In the genomic region with DNA sequence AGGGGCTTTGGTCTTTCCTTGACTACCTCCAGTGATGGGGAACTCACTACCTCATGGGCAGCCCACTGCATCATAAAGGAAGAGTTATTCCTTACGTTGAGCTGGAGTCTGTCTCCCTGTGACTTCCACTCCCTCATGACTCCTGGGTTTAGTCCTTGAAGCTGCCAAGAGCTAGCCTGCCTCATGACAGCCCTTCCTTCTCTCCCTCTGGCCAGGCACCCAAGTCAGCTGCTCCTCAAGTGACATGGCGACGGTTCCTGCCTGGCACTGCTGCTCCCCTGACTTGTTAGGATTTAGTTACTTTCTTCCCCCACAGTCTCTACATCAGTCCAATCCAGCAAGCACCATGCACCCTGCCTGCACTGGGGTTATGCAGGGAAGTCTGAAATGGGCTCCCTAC, we compare ENCODE assay signal across 28 cellular contexts.
"Had no signal": no experiment of that assay in that cellular context is flagged by ENCODE, and none has a peak within 500 bp of the region (broad histone marks: within the 10 kb centered on the region; RNA-seq: fewer than 3 reads in every experiment).

No MANE protein-coding gene starts in this region.

- H3K36me3 Mint-ChIP-seq: mesothelial cell of epicardium; naive B cell; natural killer cell; stimulated activated naive B cell treated with anti-CD40 and anti-IgM and Interleukin-4, amounts not matched to agents 10 μg/mL and 1 μg/mL and 100 μg/mL, for 72 hours; type B pancreatic cell had no signal

- H3K27me3 ChIP-seq: pancreas, right atrium auricular region, right lobe of liver, uterus had no signal

- H3K4me2 ChIP-seq: smooth muscle cell had no signal

- H3K9me3 Mint-ChIP-seq: immature natural killer cell; mesothelial cell of epicardium; natural killer cell; nephron progenitor cell; stimulated activated naive B cell treated with anti-CD40 and anti-IgM and Interleukin-4, amounts not matched to agents 10 μg/mL and 1 μg/mL and 100 μg/mL, for 72 hours; type B pancreatic cell had no signal

- H3K36me3 ChIP-seq: left lung, lower lobe of right lung, pancreas, right atrium auricular region, right lobe of liver, stomach, suprapubic skin, thoracic aorta, tibial artery, uterus had no signal

- H3K4me1 ChIP-seq: left lung, lower lobe of right lung, pancreas, psoas muscle, right atrium auricular region, right lobe of liver, stomach, suprapubic skin, tibial artery, uterus had no signal

- H3K4me3 Mint-ChIP-seq: immature natural killer cell; mesothelial cell of epicardium; naive B cell; natural killer cell; nephron progenitor cell; stimulated activated naive B cell treated with anti-CD40 and anti-IgM and Interleukin-4, amounts not matched to agents 10 μg/mL and 1 μg/mL and 100 μg/mL, for 72 hours; type B pancreatic cell had no signal

- H3K4me3 ChIP-seq: left lung, lower lobe of right lung, pancreas, psoas muscle, right atrium auricular region, right lobe of liver, smooth muscle cell, stomach, suprapubic skin, thoracic aorta, tibial artery, uterus had no signal

- H3K4me1 Mint-ChIP-seq: naive B cell had no signal

- DNase-seq: immature natural killer cell; kidney; left colon; left lung; lower lobe of right lung; mammary epithelial cell; mesendoderm; naive B cell; natural killer cell; nephron progenitor cell; pancreas; psoas muscle; right lobe of liver; stimulated activated CD4-positive, alpha-beta T cell treated with anti-CD3 and anti-CD28 coated beads, Interleukin-12 subunit alpha, Interleukin-12 subunit beta, amount 100 ng/mL, for 4 hours; stimulated activated CD4-positive, alpha-beta T cell treated with anti-CD3 and anti-CD28 coated beads, Interleukin-15, amount 100 ng/mL, for 24 hours; stimulated activated CD4-positive, alpha-beta T cell treated with anti-CD3 and anti-CD28 coated beads, Interleukin-2, amount 100 ng/mL, for 24 hours; stimulated activated CD4-positive, alpha-beta T cell treated with anti-CD3 and anti-CD28 coated beads, Interleukin-4, amount 100 ng/mL, for 1 hour; stimulated activated naive B cell treated with anti-CD40 and anti-IgM and Interleukin-4, amounts not matched to agents 10 μg/mL and 1 μg/mL and 100 μg/mL, for 72 hours; stimulated activated naive CD8-positive, alpha-beta T cell treated with anti-CD3 and anti-CD28 coated beads, Interleukin-15, Interleukin-2, amounts not matched to agents 100 U/mL and 50 U/mL, for 24 hours; stomach; tibial artery; uterus had no signal

- H3K27ac Mint-ChIP-seq: mesothelial cell of epicardium; naive B cell; natural killer cell; nephron progenitor cell; stimulated activated naive B cell treated with anti-CD40 and anti-IgM and Interleukin-4, amounts not matched to agents 10 μg/mL and 1 μg/mL and 100 μg/mL, for 72 hours; type B pancreatic cell had no signal

- ATAC-seq: left colon; left lung; lower lobe of right lung; natural killer cell; pancreas; psoas muscle; right lobe of liver; stimulated activated naive B cell treated with anti-CD40 and anti-IgM and Interleukin-4, amounts not matched to agents 10 μg/mL and 1 μg/mL and 100 μg/mL, for 72 hours; stimulated activated naive CD8-positive, alpha-beta T cell treated with anti-CD3 and anti-CD28 coated beads, Interleukin-15, Interleukin-2, amounts not matched to agents 100 U/mL and 50 U/mL, for 24 hours had no signal

- H3K27ac ChIP-seq: left lung, lower lobe of right lung, pancreas, psoas muscle, right atrium auricular region, right lobe of liver, stomach, suprapubic skin, thoracic aorta, tibial artery, uterus had no signal

- H3K9me3 ChIP-seq: left lung, lower lobe of right lung, pancreas, psoas muscle, right atrium auricular region, right lobe of liver, stomach, suprapubic skin, thoracic aorta, tibial artery, uterus had no signal
